ENCODE assay signal across 31 cellular contexts in genomic region chr7:113170591-113170990, GRCh38.
"Had no signal": no experiment of that assay in that cellular context is flagged by ENCODE, and none has a peak within 500 bp of the region (broad histone marks: within the 10 kb centered on the region; RNA-seq: fewer than 3 reads in every experiment).

No MANE protein-coding gene starts in this region.

- H3K27ac Mint-ChIP-seq: activated CD4-positive, alpha-beta T cell treated with anti-CD3 and anti-CD28 coated beads for 36 hours; activated CD4-positive, alpha-beta T cell treated with anti-CD3 and anti-CD28 coated beads, Interleukin-2, amount 10 ng/mL, durations not matched to agents 7 days and 5 days; activated CD8-positive, alpha-beta T cell treated with anti-CD3 and anti-CD28 coated beads, Interleukin-2, amount 10 ng/mL, durations not matched to agents 7 days and 5 days; activated naive CD4-positive, alpha-beta T cell treated with anti-CD3 and anti-CD28 coated beads for 36 hours; activated naive CD8-positive, alpha-beta T cell; activated naive CD8-positive, alpha-beta T cell treated with anti-CD3 and anti-CD28 coated beads, Interleukin-2, amount 50 U/mL, for 24 hours; activated T-cell treated with anti-CD3 and anti-CD28 coated beads, Interleukin-2, amount 50 U/mL, for 24 hours; T-helper 1 cell treated with Interleukin-12 subunit alpha and Interleukin-12 subunit beta and Interleukin-4 antibody, amounts not matched to agents 30 μg/mL and 1 μg/mL, for 36 hours; T-helper 2 cell treated with Interferon-gamma antibody and Interleukin-4, amounts not matched to agents 5 μg/mL and 100 μg/mL, for 36 hours; WTC11 had no signal

- H3K4me3 ChIP-seq: SJSA1 had no signal

- H3K27me3 ChIP-seq: brain microvascular endothelial cell, SJSA1 had no signal

- H3K36me3 ChIP-seq: brain microvascular endothelial cell, SJSA1 had no signal

- H3K9me3 ChIP-seq: SJSA1, SK-N-SH had no signal

- H3K4me1 Mint-ChIP-seq: activated CD4-positive, alpha-beta T cell treated with anti-CD3 and anti-CD28 coated beads for 36 hours; activated CD4-positive, alpha-beta T cell treated with anti-CD3 and anti-CD28 coated beads, Interleukin-2, amount 10 ng/mL, durations not matched to agents 7 days and 5 days; activated naive CD8-positive, alpha-beta T cell treated with anti-CD3 and anti-CD28 coated beads, Interleukin-2, amount 50 U/mL, for 24 hours had no signal

- H3K27ac ChIP-seq: brain microvascular endothelial cell, KMS-11, SJSA1 had no signal

- H3K4me1 ChIP-seq: SJSA1 had no signal

- H3K36me3 Mint-ChIP-seq: activated naive CD8-positive, alpha-beta T cell; WTC11 had no signal

- ATAC-seq: activated CD4-positive, alpha-beta T cell treated with anti-CD3 and anti-CD28 coated beads for 36 hours; activated CD4-positive, CD25-positive, alpha-beta regulatory T cell treated with anti-CD3 and anti-CD28 coated beads, Interleukin-2, amount 50 U/mL, for 24 hours; activated CD8-positive, alpha-beta T cell treated with anti-CD3 and anti-CD28 coated beads, Interleukin-2, amount 10 ng/mL, durations not matched to agents 7 days and 5 days; activated naive CD8-positive, alpha-beta T cell treated with anti-CD3 and anti-CD28 coated beads, Interleukin-2, amount 50 U/mL, for 24 hours; Panc1; WTC11 had no signal

- H3K9me3 Mint-ChIP-seq: activated CD4-positive, alpha-beta T cell treated with anti-CD3 and anti-CD28 coated beads, Interleukin-2, amount 10 ng/mL, durations not matched to agents 7 days and 5 days; activated T-cell treated with anti-CD3 and anti-CD28 coated beads, Interleukin-2, amount 50 U/mL, for 24 hours; T-helper 1 cell treated with Interleukin-12 subunit alpha and Interleukin-12 subunit beta and Interleukin-4 antibody, amounts not matched to agents 30 μg/mL and 1 μg/mL, for 36 hours; T-helper 2 cell treated with Interferon-gamma antibody and Interleukin-4, amounts not matched to agents 5 μg/mL and 100 μg/mL, for 36 hours had no signal

- H3K4me3 Mint-ChIP-seq: activated CD4-positive, alpha-beta T cell treated with anti-CD3 and anti-CD28 coated beads for 36 hours; activated CD4-positive, alpha-beta T cell treated with anti-CD3 and anti-CD28 coated beads, Interleukin-2, amount 10 ng/mL, durations not matched to agents 7 days and 5 days; activated CD8-positive, alpha-beta T cell treated with anti-CD3 and anti-CD28 coated beads, Interleukin-2, amount 10 ng/mL, durations not matched to agents 7 days and 5 days; activated naive CD4-positive, alpha-beta T cell treated with anti-CD3 and anti-CD28 coated beads for 36 hours; activated naive CD8-positive, alpha-beta T cell; activated naive CD8-positive, alpha-beta T cell treated with anti-CD3 and anti-CD28 coated beads, Interleukin-2, amount 50 U/mL, for 24 hours; activated T-cell treated with anti-CD3 and anti-CD28 coated beads, Interleukin-2, amount 50 U/mL, for 24 hours; T-helper 1 cell treated with Interleukin-12 subunit alpha and Interleukin-12 subunit beta and Interleukin-4 antibody, amounts not matched to agents 30 μg/mL and 1 μg/mL, for 36 hours; T-helper 2 cell treated with Interferon-gamma antibody and Interleukin-4, amounts not matched to agents 5 μg/mL and 100 μg/mL, for 36 hours; WTC11 had no signal

- DNase-seq: activated CD4-positive, alpha-beta T cell treated with anti-CD3 and anti-CD28 coated beads for 36 hours; activated CD4-positive, alpha-beta T cell treated with anti-CD3 and anti-CD28 coated beads, Interleukin-2, amount 10 ng/mL, durations not matched to agents 7 days and 5 days; activated CD4-positive, alpha-beta T cell treated with anti-CD3 and anti-CD28 coated beads, Interleukin-2, amount 50 U/mL, for 48 hours; activated CD8-positive, alpha-beta T cell treated with anti-CD3 and anti-CD28 coated beads, Interleukin-2, amount 10 ng/mL, durations not matched to agents 7 days and 5 days; activated gamma-delta T cell treated with Interleukin-2 at 50 U/mL for 16 hours; activated naive CD4-positive, alpha-beta T cell treated with anti-CD3 and anti-CD28 coated beads for 36 hours; activated naive CD8-positive, alpha-beta T cell treated with anti-CD3 and anti-CD28 coated beads, Interleukin-2, amount 50 U/mL, for 24 hours; activated T-cell treated with anti-CD3 and anti-CD28 coated beads, Interleukin-2, amount 50 U/mL, for 24 hours; anterior cingulate cortex; brain microvascular endothelial cell; central memory CD4-positive, alpha-beta T cell; MM.1S; MV-4-11; NCI-H1092; NCI-H1436 treated with DMSO at 0.1 percent for 48 hours; NCI-H1694 treated with DMSO at 0.1 percent for 48 hours; NCI-H2029; NCI-H2107; NCI-H2171 treated with DMSO at 0.1 percent for 48 hours; NCI-H2227 treated with DMSO at 0.1 percent for 48 hours; NCI-H524 treated with DMSO at 0.1 percent for 48 hours; SHP77 treated with DMSO at 0.1 percent for 48 hours; SK-N-SH had no signal
